In genomic region chr21:43736224-43736883, GRCh38 we compare ENCODE assay signal across 16 cellular contexts.
DNase-seq lines count a peak whose midpoint lies in the region; TF ChIP-seq lines count a peak whose summit lies in the region.
"Had no signal": no experiment of that assay in that cellular context is flagged by ENCODE, and none has a peak within 500 bp of the region (broad histone marks: within the 10 kb centered on the region; RNA-seq: fewer than 3 reads in every experiment).

No MANE protein-coding gene starts in this region.

- peak overlapping the region; percentile 76 to 100 (median 85) for H3K4me2 ChIP-seq in BLaER1 treated with 17β-estradiol and CSF1 and Interleukin-3, amounts not matched to agents 10 nM and 100 nM

- no peak for TF ChIP-seq CTCF in RWPE1 (conservative IDR thresholded peaks at IDR 0.05; ENCODE audit: low read depth)

- H3K9ac ChIP-seq in BLaER1 treated with 17β-estradiol and CSF1 and Interleukin-3, amounts not matched to agents 10 nM and 100 nM: 0 out of 22 replicates have a peak overlapping the region, but pooled peaks of 1 of the 11 experiments have one; percentile 34

- H3K4me1 ChIP-seq in BLaER1 treated with 17β-estradiol and CSF1 and Interleukin-3, amounts not matched to agents 10 nM and 100 nM: peaks cover 59 to 92% (median 76%) of the 10 kb centered on the region in 10 experiments

- H3K27me3 ChIP-seq in BLaER1 treated with 17β-estradiol and CSF1 and Interleukin-3, amounts not matched to agents 10 nM and 100 nM: peaks cover 0 to 6% (median 0%) of the 10 kb centered on the region in 11 experiments; a peak in 3 of 22 replicates
- H3K27me3 ChIP-seq: neutrophil had no signal

- peaks cover 0 to 12% (median 0%) of the 10 kb centered on the region in 11 experiments; a peak in 6 of 22 replicates for H3K9me3 ChIP-seq in BLaER1 treated with 17β-estradiol and CSF1 and Interleukin-3, amounts not matched to agents 10 nM and 100 nM (replicated peaks in 1 of 11)
- H3K9me3 ChIP-seq: neutrophil had no signal

- DNase-seq in RWPE1 (ENCODE audit: low spot score) (no peak), kidney tubule cell (ENCODE audit: low spot score) (peak; percentile 78), NOMO-1 treated with dmso at 0.1 percent for 144 hours (lab: John Stamatoyannopoulos, UW; ENCODE audit: unreplicated experiment) (no peak), MV-4-11 (lab: John Stamatoyannopoulos, UW) (no peak), NCI-H1436 (lab: John Stamatoyannopoulos, UW) (no peak)
- DNase-seq: ACHN; activated CD4-positive, alpha-beta T cell treated with anti-CD3 and anti-CD28 coated beads for 36 hours; activated naive CD4-positive, alpha-beta T cell treated with anti-CD3 and anti-CD28 coated beads, Interleukin-2, amount 50 U/mL, for 16 hours; CD4-positive, alpha-beta memory T cell; effector CD8-positive, alpha-beta T cell; NCI-H2081; NCI-H526 had no signal

- CTCF ChIA-PET in RWPE1 (lab: Yijun Ruan, JAX): interaction anchor here (0.5 to 1.4 kb wide), 4 partner anchors 12 to 35 kb away, joined by 3 to 4 read pairs (median 4); no protein-coding TSS in a partner anchor

- POLR2A ChIA-PET in RWPE1 (lab: Yijun Ruan, JAX; ENCODE audit: low non-redundant PET): interaction anchor here (0.6 kb wide), 2 partner anchors 37 to 1081 kb away, joined by 3 read pairs; no protein-coding TSS in a partner anchor

- H3K27ac ChIP-seq in BLaER1 treated with 17β-estradiol and CSF1 and Interleukin-3, amounts not matched to agents 10 nM and 100 nM: no peak overlapping the region
- H3K27ac ChIP-seq in RWPE1: peak overlapping the region; percentile 99
- H3K27ac ChIP-seq: SK-N-MC had no signal

- peaks cover 0 to 86% (median 63%) of the 10 kb centered on the region in 11 experiments; a peak in 19 of 22 replicates for H3K36me3 ChIP-seq in BLaER1 treated with 17β-estradiol and CSF1 and Interleukin-3, amounts not matched to agents 10 nM and 100 nM

- H4K20me1 ChIP-seq in BLaER1 treated with 17β-estradiol and CSF1 and Interleukin-3, amounts not matched to agents 10 nM and 100 nM: peaks cover 60 to 95% (median 91%) of the 10 kb centered on the region in 11 experiments

- H3K4me3 ChIP-seq in BLaER1 treated with 17β-estradiol and CSF1 and Interleukin-3, amounts not matched to agents 10 nM and 100 nM: 0 out of 20 replicates have a peak overlapping the region, but pooled peaks of 1 of the 10 experiments have one; percentile 2
- H3K4me3 ChIP-seq: GM12878, SK-N-MC had no signal
